Comparison of ENCODE assay signal across 12 cellular contexts in genomic region chr5:146338774-146339714, GRCh38. TPM values are rescaled to one million over a fixed set of nuclear protein-coding genes. Genes with fewer than 3 reads are reported as not detected.
DNase-seq lines count a peak whose midpoint lies in the region; ATAC-seq and TF ChIP-seq lines count a peak whose summit lies in the region.
"Had no signal": no experiment of that assay in that cellular context is flagged by ENCODE, and none has a peak within 500 bp of the region (broad histone marks: within the 10 kb centered on the region; RNA-seq: fewer than 3 reads in every experiment).

POU4F3 (plus strand) TSS chr5:146338839; CDS start chr5:146339113, 274 bp downstream.

- peaks cover 99% of the 10 kb centered on the region for H3K27me3 Mint-ChIP-seq in activated naive CD4-positive, alpha-beta T cell treated with anti-CD3 and anti-CD28 coated beads, Interleukin-2, amount 10 ng/mL, durations not matched to agents 7 days and 5 days
- H3K27me3 Mint-ChIP-seq in glutamatergic neuron (ENCODE audit: unreplicated experiment) (peaks cover 56% of the 10 kb centered on the region), type B pancreatic cell (peaks cover 100% of the 10 kb centered on the region)

- H3K4me3 Mint-ChIP-seq in activated naive CD4-positive, alpha-beta T cell treated with anti-CD3 and anti-CD28 coated beads, Interleukin-2, amount 10 ng/mL, durations not matched to agents 7 days and 5 days = no peak within 1 kb of the TSS
- H3K4me3 Mint-ChIP-seq in glutamatergic neuron (ENCODE audit: unreplicated experiment) (peak within 1 kb of the TSS; percentile 88), type B pancreatic cell (peak within 1 kb of the TSS; percentile 33)

- H3K9me3 Mint-ChIP-seq in activated naive CD4-positive, alpha-beta T cell treated with anti-CD3 and anti-CD28 coated beads, Interleukin-2, amount 10 ng/mL, durations not matched to agents 7 days and 5 days = no peaks in the 10 kb centered on the region
- H3K9me3 Mint-ChIP-seq in glutamatergic neuron (ENCODE audit: unreplicated experiment) (peaks cover 16% of the 10 kb centered on the region), type B pancreatic cell (no peaks in the 10 kb centered on the region)

- ATAC-seq in HG03460 (IDR thresholded peaks at IDR 0.05; ENCODE audit: unreplicated experiment) (no peak), HG02798 (IDR thresholded peaks at IDR 0.05; ENCODE audit: poor library complexity, unreplicated experiment) (no peak)
- ATAC-seq: left cardiac atrium had no signal

- in situ Hi-C loops in GM13976 (cut with MboI; ENCODE audit: low sequenced_read_pairs, unreplicated experiment) = no loop called here

- TF ChIP-seq CTCF in glutamatergic neuron (IDR thresholded peaks at IDR 0.05; ENCODE audit: partially characterized antibody, unreplicated experiment) = no peak
- no peak for TF ChIP-seq CTCF in type B pancreatic cell (conservative IDR thresholded peaks at IDR 0.05)
- no peak for TF ChIP-seq CTCF in GM13976 (IDR thresholded peaks at IDR 0.05; ENCODE audit: borderline replicate concordance, control extremely low read depth, extremely low read depth, insufficient read depth, missing control alignments)

- H3K27ac Mint-ChIP-seq in activated naive CD4-positive, alpha-beta T cell treated with anti-CD3 and anti-CD28 coated beads, Interleukin-2, amount 10 ng/mL, durations not matched to agents 7 days and 5 days = peak within 1 kb of the TSS; percentile 77
- peak within 1 kb of the TSS; percentile 60 for H3K27ac Mint-ChIP-seq in glutamatergic neuron (ENCODE audit: unreplicated experiment)
- no peak within 1 kb of the TSS for H3K27ac Mint-ChIP-seq in type B pancreatic cell

- H3K36me3 Mint-ChIP-seq in activated naive CD4-positive, alpha-beta T cell treated with anti-CD3 and anti-CD28 coated beads, Interleukin-2, amount 10 ng/mL, durations not matched to agents 7 days and 5 days = no peaks in the 10 kb centered on the region
- H3K36me3 Mint-ChIP-seq in glutamatergic neuron (ENCODE audit: unreplicated experiment) (no peaks in the 10 kb centered on the region), type B pancreatic cell (no peaks in the 10 kb centered on the region)

- DNase-seq in activated naive CD4-positive, alpha-beta T cell treated with anti-CD3 and anti-CD28 coated beads, Interleukin-2, amount 10 ng/mL, durations not matched to agents 7 days and 5 days = no peak
- DNase-seq in activated naive CD4-positive, alpha-beta T cell treated with anti-CD3 and anti-CD28 coated beads, Interleukin-2, amount 50 U/mL, for 16 hours = no peak
- peak; percentile 25 for DNase-seq in NCI-H2029 treated with DMSO at 0.1 percent for 48 hours (lab: John Stamatoyannopoulos, UW)
- DNase-seq in glutamatergic neuron = peak; percentile 61
- no peak for DNase-seq in type B pancreatic cell (ENCODE audit: extremely low spot score, unreplicated experiment)
- no peak for DNase-seq in GM13976 (ENCODE audit: low spot score)
- DNase-seq: activated gamma-delta T cell, GM23248, left cardiac atrium, occipital lobe had no signal

- peaks cover 3% of the 10 kb centered on the region for H3K4me1 Mint-ChIP-seq in activated naive CD4-positive, alpha-beta T cell treated with anti-CD3 and anti-CD28 coated beads, Interleukin-2, amount 10 ng/mL, durations not matched to agents 7 days and 5 days
- peaks cover 15% of the 10 kb centered on the region for H3K4me1 Mint-ChIP-seq in glutamatergic neuron (ENCODE audit: low read depth, unreplicated experiment)
- H3K4me1 Mint-ChIP-seq in type B pancreatic cell (ENCODE audit: unreplicated experiment) = peaks cover 5% of the 10 kb centered on the region

- CTCF ChIA-PET in activated naive CD4-positive, alpha-beta T cell treated with anti-CD3 and anti-CD28 coated beads, Interleukin-2, amount 10 ng/mL, durations not matched to agents 7 days and 5 days (lab: Charles Lee) = no interaction called here

RNA-seq across cellular contexts. Expression of gene POU4F3, which starts in this region (rescaled TPM):
- total RNA-seq in glutamatergic neuron (ENCODE audit: unreplicated experiment) (9.5 TPM), type B pancreatic cell (ENCODE audit: low replicate concordance) (0.19 TPM in 1 of 2 replicates, not detected in the other)
- total RNA-seq: GM23248, occipital lobe had no signal

Comparison
In these comparisons a context has a peak if more than half of its experiments do, and no peak if none do; other contexts are left out.
1. DNase-seq: peak in NCI-H2029 treated with DMSO at 0.1 percent for 48 hours (single experiment) and glutamatergic neuron (single experiment); none in activated naive CD4-positive, alpha-beta T cell treated with anti-CD3 and anti-CD28 coated beads, Interleukin-2, amount 10 ng/mL, durations not matched to agents 7 days and 5 days (single experiment), activated naive CD4-positive, alpha-beta T cell treated with anti-CD3 and anti-CD28 coated beads, Interleukin-2, amount 50 U/mL, for 16 hours (single experiment), type B pancreatic cell (single experiment) and GM13976 (single experiment).